ENCODE assay signal across 1 cellular context in the genomic region with DNA sequence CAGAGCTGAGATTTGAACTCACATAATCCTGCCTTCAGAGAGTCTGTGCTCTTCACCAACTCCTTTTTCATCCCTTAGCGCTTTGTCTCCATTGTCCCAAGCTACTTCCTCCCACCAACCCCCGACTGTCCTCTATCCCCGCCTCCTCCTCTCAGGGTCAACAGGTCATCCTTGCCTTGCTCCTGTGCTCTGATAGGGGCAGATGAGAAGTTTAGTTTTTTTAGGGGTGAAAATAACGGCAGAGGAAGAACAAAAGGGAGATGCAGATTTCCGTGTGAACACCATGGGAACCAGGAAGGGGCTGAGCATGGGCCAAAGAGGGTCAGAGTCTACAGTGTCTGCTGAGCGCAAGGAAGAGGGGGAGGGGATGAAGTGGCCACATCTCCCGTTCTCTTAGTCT.
TF ChIP-seq lines count a peak whose summit lies in the region.

No MANE protein-coding gene starts in this region.

TF ChIP-seq in K562, 482 proteins besides CTCF, POLR2A, EP300 and RAD21 (continued from another document and continues in another):
- TF ChIP-seq RCOR1 (IDR thresholded peaks at IDR 0.05; ENCODE audit: borderline replicate concordance in 1 of 2, low read depth in 2 of 2, low read length in 2 of 2) (peak in 1 of 2 experiments; percentile 66; a peak in 1 of 4 replicates), RBM17 (IDR thresholded peaks at IDR 0.05; ENCODE audit: borderline replicate concordance, low read depth, low read length) (no peak), HDAC3 (IDR thresholded peaks at IDR 0.05; ENCODE audit: borderline replicate concordance, partially characterized antibody) (no peak), NFXL1 (CRISPR knock-in tag; IDR thresholded peaks at IDR 0.05) (no peak), OTX1 (CRISPR knock-in tag; IDR thresholded peaks at IDR 0.05) (no peak), TCFL5 (CRISPR knock-in tag; conservative IDR thresholded peaks at IDR 0.05) (no peak), POLR2B (IDR thresholded peaks at IDR 0.05; ENCODE audit: low read depth, partially characterized antibody) (no peak), EP400 (IDR thresholded peaks at IDR 0.05) (no peak), CCAR2 (IDR thresholded peaks at IDR 0.05; ENCODE audit: low read depth, low read length) (no peak), NRF1 (conservative IDR thresholded peaks at IDR 0.05 in 1 of 2, IDR thresholded peaks at IDR 0.05 in 1 of 2) (no peak), TGIF2 (CRISPR knock-in tag; IDR thresholded peaks at IDR 0.05) (no peak), GTF2A2 (tag; IDR thresholded peaks at IDR 0.05) (no peak), L3MBTL2 (IDR thresholded peaks at IDR 0.05) (no peak), ZZZ3 (IDR thresholded peaks at IDR 0.05) (no peak), NUFIP1 (IDR thresholded peaks at IDR 0.05; ENCODE audit: partially characterized antibody) (no peak), SIN3B (IDR thresholded peaks at IDR 0.05; ENCODE audit: low read depth) (no peak), MIER1 (IDR thresholded peaks at IDR 0.05; ENCODE audit: low read depth) (no peak), GABPB1 (CRISPR knock-in tag; IDR thresholded peaks at IDR 0.05) (0 out of 2 replicates have a peak, but pooled peaks have one; percentile 29), SNRNP70 (optimal IDR thresholded peaks at IDR 0.05; ENCODE audit: low read depth, low read length) (no peak), MED1 (CRISPR knock-in tag; IDR thresholded peaks at IDR 0.05; ENCODE audit: borderline replicate concordance) (no peak), PHB (CRISPR knock-in tag; IDR thresholded peaks at IDR 0.05) (no peak), CCNT2 (IDR thresholded peaks at IDR 0.05; ENCODE audit: borderline replicate concordance, extremely low read depth, insufficient read length, low read depth, low read length) (no peak), NCOA4 (IDR thresholded peaks at IDR 0.05; ENCODE audit: partially characterized antibody) (no peak), ZNF224 (CRISPR knock-in tag; IDR thresholded peaks at IDR 0.05) (no peak), POLR2AphosphoS2 (IDR thresholded peaks at IDR 0.05; ENCODE audit: low read length) (no peak), HMGN3 (IDR thresholded peaks at IDR 0.05; ENCODE audit: borderline replicate concordance, extremely low read depth, insufficient read length, low read depth, low read length) (no peak), KLF6 (CRISPR knock-in tag; IDR thresholded peaks at IDR 0.05; ENCODE audit: borderline replicate concordance) (no peak), SIRT6 (IDR thresholded peaks at IDR 0.05; ENCODE audit: low read depth, low read length) (no peak), NFYB (IDR thresholded peaks at IDR 0.05; ENCODE audit: extremely low read depth, insufficient read length) (no peak), SP1 (CRISPR knock-in tag; IDR thresholded peaks at IDR 0.05) (no peak), CTBP1 (IDR thresholded peaks at IDR 0.05; ENCODE audit: borderline replicate concordance) (peak; percentile 34; the same call in 1 of the 2 replicates), ILF3 (IDR thresholded peaks at IDR 0.05; ENCODE audit: borderline replicate concordance) (no peak), ZNF217 (CRISPR knock-in tag; IDR thresholded peaks at IDR 0.05) (no peak), JUNB (CRISPR knock-in tag; conservative IDR thresholded peaks at IDR 0.05) (no peak), SUPT5H (IDR thresholded peaks at IDR 0.05) (no peak), MAFF (IDR thresholded peaks at IDR 0.05; ENCODE audit: low read length) (no peak), SMARCC2 (IDR thresholded peaks at IDR 0.05; ENCODE audit: low read depth) (no peak), TAL1 (IDR thresholded peaks at IDR 0.05) (no peak), ZNF561 (CRISPR knock-in tag; conservative IDR thresholded peaks at IDR 0.05) (no peak), STAT5A (IDR thresholded peaks at IDR 0.05; ENCODE audit: borderline replicate concordance, low read length) (no peak), KDM1A (IDR thresholded peaks at IDR 0.05) (no peak), MAZ (CRISPR knock-in tag; conservative IDR thresholded peaks at IDR 0.05 in 1 of 2, IDR thresholded peaks at IDR 0.05 in 1 of 2) (no peak), CXXC5 (CRISPR knock-in tag; IDR thresholded peaks at IDR 0.05) (peak; percentile 18), CC2D1A (IDR thresholded peaks at IDR 0.05) (no peak), MCM7 (IDR thresholded peaks at IDR 0.05) (no peak)
- TF ChIP-seq, protein P1, sequence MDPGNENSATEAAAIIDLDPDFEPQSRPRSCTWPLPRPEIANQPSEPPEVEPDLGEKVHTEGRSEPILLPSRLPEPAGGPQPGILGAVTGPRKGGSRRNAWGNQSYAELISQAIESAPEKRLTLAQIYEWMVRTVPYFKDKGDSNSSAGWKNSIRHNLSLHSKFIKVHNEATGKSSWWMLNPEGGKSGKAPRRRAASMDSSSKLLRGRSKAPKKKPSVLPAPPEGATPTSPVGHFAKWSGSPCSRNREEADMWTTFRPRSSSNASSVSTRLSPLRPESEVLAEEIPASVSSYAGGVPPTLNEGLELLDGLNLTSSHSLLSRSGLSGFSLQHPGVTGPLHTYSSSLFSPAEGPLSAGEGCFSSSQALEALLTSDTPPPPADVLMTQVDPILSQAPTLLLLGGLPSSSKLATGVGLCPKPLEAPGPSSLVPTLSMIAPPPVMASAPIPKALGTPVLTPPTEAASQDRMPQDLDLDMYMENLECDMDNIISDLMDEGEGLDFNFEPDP (CRISPR knock-in tag; IDR thresholded peaks at IDR 0.05), result no peak
- TF ChIP-seq, protein P2, sequence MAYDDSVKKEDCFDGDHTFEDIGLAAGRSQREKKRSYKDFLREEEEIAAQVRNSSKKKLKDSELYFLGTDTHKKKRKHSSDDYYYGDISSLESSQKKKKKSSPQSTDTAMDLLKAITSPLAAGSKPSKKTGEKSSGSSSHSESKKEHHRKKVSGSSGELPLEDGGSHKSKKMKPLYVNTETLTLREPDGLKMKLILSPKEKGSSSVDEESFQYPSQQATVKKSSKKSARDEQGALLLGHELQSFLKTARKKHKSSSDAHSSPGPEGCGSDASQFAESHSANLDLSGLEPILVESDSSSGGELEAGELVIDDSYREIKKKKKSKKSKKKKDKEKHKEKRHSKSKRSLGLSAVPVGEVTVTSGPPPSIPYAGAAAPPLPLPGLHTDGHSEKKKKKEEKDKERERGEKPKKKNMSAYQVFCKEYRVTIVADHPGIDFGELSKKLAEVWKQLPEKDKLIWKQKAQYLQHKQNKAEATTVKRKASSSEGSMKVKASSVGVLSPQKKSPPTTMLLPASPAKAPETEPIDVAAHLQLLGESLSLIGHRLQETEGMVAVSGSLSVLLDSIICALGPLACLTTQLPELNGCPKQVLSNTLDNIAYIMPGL (CRISPR knock-in tag; IDR thresholded peaks at IDR 0.05), result no peak
- TF ChIP-seq, protein P3, sequence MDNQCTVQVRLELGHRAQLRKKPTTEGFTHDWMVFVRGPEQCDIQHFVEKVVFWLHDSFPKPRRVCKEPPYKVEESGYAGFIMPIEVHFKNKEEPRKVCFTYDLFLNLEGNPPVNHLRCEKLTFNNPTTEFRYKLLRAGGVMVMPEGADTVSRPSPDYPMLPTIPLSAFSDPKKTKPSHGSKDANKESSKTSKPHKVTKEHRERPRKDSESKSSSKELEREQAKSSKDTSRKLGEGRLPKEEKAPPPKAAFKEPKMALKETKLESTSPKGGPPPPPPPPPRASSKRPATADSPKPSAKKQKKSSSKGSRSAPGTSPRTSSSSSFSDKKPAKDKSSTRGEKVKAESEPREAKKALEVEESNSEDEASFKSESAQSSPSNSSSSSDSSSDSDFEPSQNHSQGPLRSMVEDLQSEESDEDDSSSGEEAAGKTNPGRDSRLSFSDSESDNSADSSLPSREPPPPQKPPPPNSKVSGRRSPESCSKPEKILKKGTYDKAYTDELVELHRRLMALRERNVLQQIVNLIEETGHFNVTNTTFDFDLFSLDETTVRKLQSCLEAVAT (IDR thresholded peaks at IDR 0.05), result no peak
- TF ChIP-seq, protein P4, sequence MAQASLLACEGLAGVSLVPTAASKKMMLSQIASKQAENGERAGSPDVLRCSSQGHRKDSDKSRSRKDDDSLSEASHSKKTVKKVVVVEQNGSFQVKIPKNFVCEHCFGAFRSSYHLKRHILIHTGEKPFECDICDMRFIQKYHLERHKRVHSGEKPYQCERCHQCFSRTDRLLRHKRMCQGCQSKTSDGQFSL (CRISPR knock-in tag; IDR thresholded peaks at IDR 0.05), result no peak
- TF ChIP-seq, protein P4 (tag; IDR thresholded peaks at IDR 0.05), result no peak
- TF ChIP-seq, protein P5, sequence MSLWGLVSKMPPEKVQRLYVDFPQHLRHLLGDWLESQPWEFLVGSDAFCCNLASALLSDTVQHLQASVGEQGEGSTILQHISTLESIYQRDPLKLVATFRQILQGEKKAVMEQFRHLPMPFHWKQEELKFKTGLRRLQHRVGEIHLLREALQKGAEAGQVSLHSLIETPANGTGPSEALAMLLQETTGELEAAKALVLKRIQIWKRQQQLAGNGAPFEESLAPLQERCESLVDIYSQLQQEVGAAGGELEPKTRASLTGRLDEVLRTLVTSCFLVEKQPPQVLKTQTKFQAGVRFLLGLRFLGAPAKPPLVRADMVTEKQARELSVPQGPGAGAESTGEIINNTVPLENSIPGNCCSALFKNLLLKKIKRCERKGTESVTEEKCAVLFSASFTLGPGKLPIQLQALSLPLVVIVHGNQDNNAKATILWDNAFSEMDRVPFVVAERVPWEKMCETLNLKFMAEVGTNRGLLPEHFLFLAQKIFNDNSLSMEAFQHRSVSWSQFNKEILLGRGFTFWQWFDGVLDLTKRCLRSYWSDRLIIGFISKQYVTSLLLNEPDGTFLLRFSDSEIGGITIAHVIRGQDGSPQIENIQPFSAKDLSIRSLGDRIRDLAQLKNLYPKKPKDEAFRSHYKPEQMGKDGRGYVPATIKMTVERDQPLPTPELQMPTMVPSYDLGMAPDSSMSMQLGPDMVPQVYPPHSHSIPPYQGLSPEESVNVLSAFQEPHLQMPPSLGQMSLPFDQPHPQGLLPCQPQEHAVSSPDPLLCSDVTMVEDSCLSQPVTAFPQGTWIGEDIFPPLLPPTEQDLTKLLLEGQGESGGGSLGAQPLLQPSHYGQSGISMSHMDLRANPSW (CRISPR knock-in tag; IDR thresholded peaks at IDR 0.05), result no peak
- TF ChIP-seq, protein P6, sequence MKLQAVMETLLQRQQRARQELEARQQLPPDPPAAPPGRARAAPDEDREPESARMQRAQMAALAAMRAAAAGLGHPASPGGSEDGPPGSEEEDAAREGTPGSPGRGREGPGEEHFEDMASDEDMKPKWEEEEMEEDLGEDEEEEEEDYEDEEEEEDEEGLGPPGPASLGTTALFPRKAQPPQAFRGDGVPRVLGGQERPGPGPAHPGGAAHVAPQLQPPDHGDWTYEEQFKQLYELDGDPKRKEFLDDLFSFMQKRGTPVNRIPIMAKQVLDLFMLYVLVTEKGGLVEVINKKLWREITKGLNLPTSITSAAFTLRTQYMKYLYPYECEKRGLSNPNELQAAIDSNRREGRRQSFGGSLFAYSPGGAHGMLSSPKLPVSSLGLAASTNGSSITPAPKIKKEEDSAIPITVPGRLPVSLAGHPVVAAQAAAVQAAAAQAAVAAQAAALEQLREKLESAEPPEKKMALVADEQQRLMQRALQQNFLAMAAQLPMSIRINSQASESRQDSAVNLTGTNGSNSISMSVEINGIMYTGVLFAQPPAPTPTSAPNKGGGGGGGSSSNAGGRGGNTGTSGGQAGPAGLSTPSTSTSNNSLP (IDR thresholded peaks at IDR 0.05; ENCODE audit: borderline replicate concordance, low read depth, low read length), result no peak
- TF ChIP-seq, protein P7, sequence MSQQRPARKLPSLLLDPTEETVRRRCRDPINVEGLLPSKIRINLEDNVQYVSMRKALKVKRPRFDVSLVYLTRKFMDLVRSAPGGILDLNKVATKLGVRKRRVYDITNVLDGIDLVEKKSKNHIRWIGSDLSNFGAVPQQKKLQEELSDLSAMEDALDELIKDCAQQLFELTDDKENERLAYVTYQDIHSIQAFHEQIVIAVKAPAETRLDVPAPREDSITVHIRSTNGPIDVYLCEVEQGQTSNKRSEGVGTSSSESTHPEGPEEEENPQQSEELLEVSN (IDR thresholded peaks at IDR 0.05; ENCODE audit: borderline replicate concordance in 1 of 2, extremely low read depth in 1 of 2, insufficient read depth in 1 of 2, insufficient read length in 1 of 2, low read depth in 1 of 2, low read length in 1 of 2, poor library complexity in 1 of 2, severe bottlenecking in 1 of 2), result no peak
- TF ChIP-seq, protein P8, sequence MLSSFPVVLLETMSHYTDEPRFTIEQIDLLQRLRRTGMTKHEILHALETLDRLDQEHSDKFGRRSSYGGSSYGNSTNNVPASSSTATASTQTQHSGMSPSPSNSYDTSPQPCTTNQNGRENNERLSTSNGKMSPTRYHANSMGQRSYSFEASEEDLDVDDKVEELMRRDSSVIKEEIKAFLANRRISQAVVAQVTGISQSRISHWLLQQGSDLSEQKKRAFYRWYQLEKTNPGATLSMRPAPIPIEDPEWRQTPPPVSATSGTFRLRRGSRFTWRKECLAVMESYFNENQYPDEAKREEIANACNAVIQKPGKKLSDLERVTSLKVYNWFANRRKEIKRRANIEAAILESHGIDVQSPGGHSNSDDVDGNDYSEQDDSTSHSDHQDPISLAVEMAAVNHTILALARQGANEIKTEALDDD (IDR thresholded peaks at IDR 0.05), result no peak
- TF ChIP-seq, protein P9, sequence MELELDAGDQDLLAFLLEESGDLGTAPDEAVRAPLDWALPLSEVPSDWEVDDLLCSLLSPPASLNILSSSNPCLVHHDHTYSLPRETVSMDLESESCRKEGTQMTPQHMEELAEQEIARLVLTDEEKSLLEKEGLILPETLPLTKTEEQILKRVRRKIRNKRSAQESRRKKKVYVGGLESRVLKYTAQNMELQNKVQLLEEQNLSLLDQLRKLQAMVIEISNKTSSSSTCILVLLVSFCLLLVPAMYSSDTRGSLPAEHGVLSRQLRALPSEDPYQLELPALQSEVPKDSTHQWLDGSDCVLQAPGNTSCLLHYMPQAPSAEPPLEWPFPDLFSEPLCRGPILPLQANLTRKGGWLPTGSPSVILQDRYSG (tag; conservative IDR thresholded peaks at IDR 0.05; ENCODE audit: low read depth), result no peak
